Comparison of ENCODE assay signal across 8 cellular contexts in the genomic region with DNA sequence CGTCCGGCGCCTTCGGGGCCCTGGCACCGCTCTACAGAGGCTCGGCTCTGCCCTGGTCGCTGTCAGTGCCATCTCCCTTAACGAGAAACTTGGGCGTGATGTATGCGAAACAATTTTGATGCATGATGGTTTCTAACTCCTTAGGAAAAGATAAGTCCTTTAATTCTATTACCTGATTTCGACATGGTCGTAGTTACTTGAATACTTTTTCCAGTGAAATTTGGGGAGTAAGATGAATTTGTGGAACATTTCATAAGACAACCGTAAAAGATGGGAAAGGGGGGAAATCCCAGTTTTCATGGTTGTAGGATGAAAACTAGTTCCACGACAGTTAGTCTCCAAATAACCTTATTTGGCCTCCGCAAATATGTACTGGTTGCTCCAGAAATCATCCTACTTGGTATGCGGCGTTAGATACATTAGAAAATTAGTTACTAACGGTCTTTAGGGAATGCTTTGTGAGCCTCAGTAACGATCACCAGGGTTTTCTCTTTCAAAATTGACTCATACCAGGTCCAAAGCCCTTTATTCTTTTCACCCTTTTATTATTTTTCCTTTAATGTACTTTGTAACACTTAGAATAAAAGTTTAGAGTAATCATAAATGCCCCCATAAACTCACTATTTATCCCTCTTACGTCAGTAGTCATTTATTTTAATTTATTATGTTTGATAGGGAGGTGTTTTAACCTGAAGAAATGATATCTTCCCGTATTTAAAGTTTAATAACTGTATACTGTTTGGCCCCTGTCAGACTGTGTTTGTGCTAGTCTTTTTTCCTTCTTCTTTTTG. TPM values are rescaled to one million over a fixed set of nuclear protein-coding genes. Genes with fewer than 3 reads are reported as not detected.
A peak's percentile ranks its signal among the peaks of the same experiment; 100 is the strongest.
DNase-seq lines count a peak whose midpoint lies in the region; ATAC-seq and TF ChIP-seq lines count a peak whose summit lies in the region.

No MANE protein-coding gene starts in this region.

- no peak for TF ChIP-seq CTCF in GM13977 (IDR thresholded peaks at IDR 0.05; ENCODE audit: extremely low read depth, insufficient read depth, missing control alignments)

- H3K27me3 Mint-ChIP-seq in T-helper 2 cell treated with Interferon-gamma antibody and Interleukin-4, amounts not matched to agents 5 μg/mL and 100 μg/mL, for 36 hours (ENCODE audit: low read depth): peaks cover 24% of the 10 kb centered on the region

- H2AFZ ChIP-seq in ACC112 (ENCODE audit: low read length, unreplicated experiment): peak overlapping the region; percentile 95

- DNase-seq in GM13977 (ENCODE audit: low spot score): peak; percentile 15
- no peak for DNase-seq in T-helper 2 cell treated with Interferon-gamma antibody and Interleukin-4, amounts not matched to agents 5 μg/mL and 100 μg/mL, for 36 hours (ENCODE audit: low spot score)
- peak; percentile 20 for DNase-seq in foreskin melanocyte
- DNase-seq in skeletal muscle cell (ENCODE audit: low read depth): no peak
- no peak for DNase-seq in dermis blood vessel endothelial cell
- no peak for DNase-seq in NCI-H226

- peak overlapping the region; percentile 45 for H3K27ac Mint-ChIP-seq in T-helper 2 cell treated with Interferon-gamma antibody and Interleukin-4, amounts not matched to agents 5 μg/mL and 100 μg/mL, for 36 hours

- no peaks in the 10 kb centered on the region for H3K9me3 Mint-ChIP-seq in T-helper 2 cell treated with Interferon-gamma antibody and Interleukin-4, amounts not matched to agents 5 μg/mL and 100 μg/mL, for 36 hours

- peak overlapping the region; percentile 86 for H3K4me3 Mint-ChIP-seq in T-helper 2 cell treated with Interferon-gamma antibody and Interleukin-4, amounts not matched to agents 5 μg/mL and 100 μg/mL, for 36 hours

- H3K36me3 ChIP-seq in ACC112 (ENCODE audit: insufficient read depth, low read length): peaks cover 7% of the 10 kb centered on the region; the same call in 1 of the 2 replicates

- peaks cover 22% of the 10 kb centered on the region for H3K4me1 ChIP-seq in ACC112 (ENCODE audit: control insufficient read depth, insufficient read depth, low read length, unreplicated experiment)

- peak overlapping the region; percentile 45; the same call in 1 of the 2 replicates for H3K27ac ChIP-seq in ACC112 (ENCODE audit: low read depth, low read length)

- in situ Hi-C loops in GM13977 (cut with MboI; ENCODE audit: low pct_unique_long_range_greater_than_20kb, low sequenced_read_pairs, unreplicated experiment): no loop called here

- H3K27me3 ChIP-seq in ACC112 (ENCODE audit: insufficient read depth, low read length): no peaks in the 10 kb centered on the region

- peaks cover 26% of the 10 kb centered on the region for H3K4me1 Mint-ChIP-seq in T-helper 2 cell treated with Interferon-gamma antibody and Interleukin-4, amounts not matched to agents 5 μg/mL and 100 μg/mL, for 36 hours (ENCODE audit: low read depth)

- H3K79me2 ChIP-seq in ACC112 (ENCODE audit: control insufficient read depth, insufficient read depth, low read length, unreplicated experiment): peaks cover 28% of the 10 kb centered on the region

- peak overlapping the region; percentile 85 for H3K4me3 ChIP-seq in ACC112 (ENCODE audit: low read depth, low read length)
- H3K4me3 ChIP-seq in skeletal muscle cell (ENCODE audit: low read depth, low read length): peak overlapping the region; percentile 70

- peaks cover 7% of the 10 kb centered on the region for H3K36me3 Mint-ChIP-seq in T-helper 2 cell treated with Interferon-gamma antibody and Interleukin-4, amounts not matched to agents 5 μg/mL and 100 μg/mL, for 36 hours (ENCODE audit: low read depth)

- no peak for ATAC-seq in GM21526 (IDR thresholded peaks at IDR 0.05; ENCODE audit: low FRiP score, unreplicated experiment)

RNA-seq across cellular contexts. Expression of gene TWSG1, which starts 0.9 kb away (rescaled TPM):
- 91.6 and 102 TPM in 2 replicates for total RNA-seq in dermis blood vessel endothelial cell

Comparison
In these comparisons a context has a peak if more than half of its experiments do, and no peak if none do; other contexts are left out.
1. DNase-seq: peak in GM13977 (single experiment) and foreskin melanocyte (single experiment); none in T-helper 2 cell treated with Interferon-gamma antibody and Interleukin-4, amounts not matched to agents 5 μg/mL and 100 μg/mL, for 36 hours (single experiment), skeletal muscle cell (single experiment), dermis blood vessel endothelial cell (single experiment) and NCI-H226 (single experiment).